Comparison of ENCODE assay signal across 28 cellular contexts in genomic region chr13:58852076-58852475, GRCh38.
DNase-seq lines count a peak whose midpoint lies in the region; ATAC-seq, FAIRE-seq and TF ChIP-seq lines count a peak whose summit lies in the region.
"Had no signal": no experiment of that assay in that cellular context is flagged by ENCODE, and none has a peak within 500 bp of the region (broad histone marks: within the 10 kb centered on the region; RNA-seq: fewer than 3 reads in every experiment).

No MANE protein-coding gene starts in this region.

- no peak for FAIRE-seq in bronchial epithelial cell (lab: Jason Lieb, UNC)
- FAIRE-seq: A204.1, G401.6 had no signal

- WGBS in testis, 2 donors, result 0% methylated on average over 1 of the region's 1 CpG

- TF ChIP-seq CTCF in bronchial epithelial cell (IDR thresholded peaks at IDR 0.05; ENCODE audit: insufficient read depth, low read length, severe bottlenecking) (no peak), testis (IDR thresholded peaks at IDR 0.05) (no peak)

- H3K27ac ChIP-seq in testis, result peak overlapping the region in 1 of 2 donors; percentile 24
- H3K27ac ChIP-seq: gastrocnemius medialis had no signal

- H3K9me3 ChIP-seq in testis, result no peaks in the 10 kb centered on the region
- H3K9me3 ChIP-seq: gastrocnemius medialis had no signal

- H3K27me3 ChIP-seq in bronchial epithelial cell (ENCODE audit: control insufficient read depth, insufficient read depth, low read length) (no peaks in the 10 kb centered on the region), testis (no peaks in the 10 kb centered on the region)
- H3K27me3 ChIP-seq: gastrocnemius medialis had no signal

- no peaks in the 10 kb centered on the region for H3K4me1 ChIP-seq in testis
- H3K4me1 ChIP-seq: gastrocnemius medialis had no signal

- DNase-seq in A172 (ENCODE audit: low spot score), result peak; percentile 19
- DNase-seq in RKO (ENCODE audit: low spot score), result peak; percentile 12
- peak; percentile 25 for DNase-seq in bronchial epithelial cell (ENCODE audit: low read depth)
- peak; percentile 16 for DNase-seq in kidney glomerular epithelial cell (lab: John Stamatoyannopoulos, UW)
- DNase-seq in NOMO-1 treated with dmso at 0.1 percent for 144 hours (lab: John Stamatoyannopoulos, UW; ENCODE audit: unreplicated experiment), result no peak
- DNase-seq in stimulated activated CD4-positive, alpha-beta T cell treated with anti-CD3 and anti-CD28 coated beads, Interleukin-4, amount 100 ng/mL, for 4 hours, result no peak
- DNase-seq in testis, result no peak
- DNase-seq: activated CD4-positive, alpha-beta T cell treated with anti-CD3 and anti-CD28 coated beads, Interleukin-2, amount 10 ng/mL, durations not matched to agents 24 days and 14 days; activated effector memory CD4-positive, alpha-beta T cell treated with anti-CD3 and anti-CD28 coated beads, Interleukin-2, amount 50 U/mL, for 16 hours; activated T-cell treated with anti-CD3 and anti-CD28 coated beads, Interleukin-2, amount 50 U/mL, for 24 hours; anterior cingulate cortex; Calu3; DMS79; gastrocnemius medialis; IMR-90; NCI-H1694 treated with DMSO at 0.1 percent for 48 hours; NCI-H524; nephron progenitor cell; NK-92 treated with Interleukin-12 subunit alpha and Interleukin-12 subunit beta, amount 100 ng/mL, for 24 hours; SIG-M5; stimulated activated CD4-positive, alpha-beta T cell treated with anti-CD3 and anti-CD28 coated beads, Interleukin-15, amount 100 ng/mL, for 24 hours; T-helper 9 cell; trophoblast cell had no signal

- TF ChIP-seq POLR2A in testis (IDR thresholded peaks at IDR 0.05), result no peak

- H3K4me3 ChIP-seq in bronchial epithelial cell (ENCODE audit: low read depth, low read length) (no peak overlapping the region), testis (no peak overlapping the region)
- H3K4me3 ChIP-seq: gastrocnemius medialis had no signal

- no peak for ATAC-seq in HG03095 (IDR thresholded peaks at IDR 0.05; ENCODE audit: unreplicated experiment)
- ATAC-seq: esophagus mucosa; gastrocnemius medialis; stimulated activated effector memory CD8-positive, alpha-beta T cell treated with anti-CD3 and anti-CD28 coated beads, Interleukin-12 subunit alpha, Interleukin-12 subunit beta, amount 100 ng/mL, for 72 hours had no signal

- intact Hi-C loops in testis (cut with DNase I; ENCODE audit: low total_unique reads), result no loop called here

- H3K36me3 ChIP-seq in bronchial epithelial cell (ENCODE audit: control insufficient read depth, insufficient read depth, low read length) (no peaks in the 10 kb centered on the region), testis (ENCODE audit: low read depth, missing control alignments) (no peaks in the 10 kb centered on the region)
- H3K36me3 ChIP-seq: gastrocnemius medialis had no signal

Comparison
In these comparisons a context has a peak if more than half of its experiments do, and no peak if none do; other contexts are left out.
1. DNase-seq: peak in A172 (single experiment), RKO (single experiment), bronchial epithelial cell (single experiment) and kidney glomerular epithelial cell (single experiment); none in NOMO-1 treated with dmso at 0.1 percent for 144 hours (single experiment), stimulated activated CD4-positive, alpha-beta T cell treated with anti-CD3 and anti-CD28 coated beads, Interleukin-4, amount 100 ng/mL, for 4 hours (0 of 2) and testis (single experiment).